8 cellular contexts compared by ENCODE assay signal in genomic region chr9:89605181-89606048, GRCh38. TPM values are rescaled to one million over a fixed set of nuclear protein-coding genes. Genes with fewer than 3 reads are reported as not detected.
DNase-seq lines count a peak whose midpoint lies in the region; ATAC-seq and TF ChIP-seq lines count a peak whose summit lies in the region.

No MANE protein-coding gene starts in this region.

- intact Hi-C loops in MCF 10A (cut with micrococcal nuclease) = loop anchor here (1.0 to 10.0 kb wide), 3 partner anchors 30 to 249 kb away; no protein-coding TSS in a partner anchor

- POLR2A ChIA-PET in BJ (lab: Charles Lee) (no interaction called here), MCF 10A (lab: Yijun Ruan, JAX) (interaction anchor here (0.6 to 1.7 kb wide), 6 partner anchors 13 to 508 kb away, joined by 3 to 8 read pairs (median 4); no protein-coding TSS in a partner anchor)

- H3K4me1 Mint-ChIP-seq in MCF 10A (ENCODE audit: insufficient read depth, unreplicated experiment) = peaks cover 10% of the 10 kb centered on the region

- peak overlapping the region; percentile 79 for H3K4me3 Mint-ChIP-seq in MCF 10A (ENCODE audit: unreplicated experiment)

- no peak for DNase-seq in BJ (ENCODE audit: low read depth)
- peak; percentile 46 for DNase-seq in MCF 10A (ENCODE audit: unreplicated experiment)
- DNase-seq in skeletal muscle cell (ENCODE audit: low read depth) = no peak
- DNase-seq in OCI-M1 (lab: John Stamatoyannopoulos, UW) = no peak

- H3K27ac ChIP-seq in VCaP (peak overlapping the region; percentile 94), iPS-20b (ENCODE audit: low read length) (no peak overlapping the region)

- H3K27me3 Mint-ChIP-seq in MCF 10A (ENCODE audit: insufficient read depth, unreplicated experiment) = peaks cover 11% of the 10 kb centered on the region

- peaks cover 18% of the 10 kb centered on the region; the same call in 1 of the 2 replicates for H3K4me1 ChIP-seq in iPS-20b (ENCODE audit: insufficient read depth, low read length)

- no peak overlapping the region for H3K27ac Mint-ChIP-seq in MCF 10A (ENCODE audit: low read depth, unreplicated experiment)

- ATAC-seq in HG02763 (IDR thresholded peaks at IDR 0.05; ENCODE audit: unreplicated experiment) (peak; percentile 19), GM21390 (IDR thresholded peaks at IDR 0.05; ENCODE audit: unreplicated experiment) (no peak)

- no peaks in the 10 kb centered on the region for H3K9me3 ChIP-seq in iPS-20b (ENCODE audit: insufficient read depth, low read depth, low read length)

- CTCF ChIA-PET in BJ (lab: Yijun Ruan, JAX) = interaction anchor here (1.1 to 8.3 kb wide), 3 partner anchors 12 to 498 kb away, joined by 4 to 166 read pairs (median 54); no protein-coding TSS in a partner anchor
- CTCF ChIA-PET in MCF 10A (lab: Yijun Ruan, JAX) = interaction anchor here (0.6 to 16.6 kb wide), 6 partner anchors 98 to 522 kb away, joined by 3 to 382 read pairs (median 6); no protein-coding TSS in a partner anchor

- H3K36me3 ChIP-seq in BJ (ENCODE audit: control insufficient read depth, insufficient read depth, low read length) (no peaks in the 10 kb centered on the region), iPS-20b (ENCODE audit: insufficient read depth, low read depth, low read length) (peaks cover 4% of the 10 kb centered on the region; the same call in 1 of the 2 replicates)

- no peaks in the 10 kb centered on the region for H3K9me3 Mint-ChIP-seq in MCF 10A (ENCODE audit: unreplicated experiment)

- TSS peak; percentile 88 for BruUV-seq in MCF 10A (replicated peaks; lab: Mats Ljungman, UMichigan)

- TF ChIP-seq CTCF in BJ (IDR thresholded peaks at IDR 0.05; ENCODE audit: insufficient read depth, low read depth, low read length) (no peak), VCaP (conservative IDR thresholded peaks at IDR 0.05) (no peak), MCF 10A (IDR thresholded peaks at IDR 0.05; ENCODE audit: unreplicated experiment) (no peak)

- H3K36me3 Mint-ChIP-seq in MCF 10A (ENCODE audit: insufficient read depth, unreplicated experiment) = no peaks in the 10 kb centered on the region

- peaks cover 6% of the 10 kb centered on the region for H3K27me3 ChIP-seq in BJ (ENCODE audit: control insufficient read depth, insufficient read depth, low read length)
- H3K27me3 ChIP-seq in iPS-20b (ENCODE audit: insufficient read depth, low read length) = peaks cover 77% of the 10 kb centered on the region

- H3K4me3 ChIP-seq in BJ (ENCODE audit: low read depth, low read length) (peak overlapping the region; percentile 44), iPS-20b (ENCODE audit: low read length) (peak overlapping the region; percentile 80), skeletal muscle cell (ENCODE audit: low read depth, low read length) (peak overlapping the region; percentile 51)

- peak overlapping the region; percentile 71; the same call in 1 of the 2 replicates for H3K9ac ChIP-seq in iPS-20b (ENCODE audit: low read depth, low read length)

RNA-seq across cellular contexts. Expression of gene GADD45G, which starts 0.6 kb away (rescaled TPM):
- polyA plus RNA-seq in BJ (2011; rRNA removed) = 0.07 TPM in 1 of 2 replicates, not detected in the other
- polyA minus RNA-seq in BJ (2011; rRNA and poly(A)+ RNA removed) = not detected in 2 replicates
- total RNA-seq in MCF 10A (2022) = 0.69 TPM in 1 of 2 replicates, not detected in the other
